ENCODE assay signal across 1 cellular context in the genomic region with DNA sequence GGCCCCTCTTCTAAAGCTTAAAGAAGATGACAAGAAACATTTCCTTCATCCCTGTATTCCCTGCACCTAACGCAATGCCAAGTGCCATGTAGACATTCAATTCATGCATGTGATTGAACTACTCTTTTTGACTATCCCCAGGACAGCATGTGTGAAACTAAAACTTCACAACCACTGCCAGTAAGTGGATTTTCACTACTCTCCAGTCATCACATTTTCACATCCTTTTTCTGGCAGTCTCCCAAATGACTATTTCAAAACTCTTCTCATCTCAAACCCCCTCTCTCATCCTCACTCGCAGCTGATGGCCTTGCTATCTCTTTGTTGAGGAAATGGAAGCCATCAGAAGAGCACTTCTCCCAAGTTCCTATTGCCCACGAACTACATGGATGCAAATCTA.
TF ChIP-seq lines count a peak whose summit lies in the region.

No MANE protein-coding gene starts in this region.

TF ChIP-seq in WTC11, 78 proteins besides CTCF, POLR2A, EP300 and RAD21 (continued from another document):
- TF ChIP-seq, protein P1, sequence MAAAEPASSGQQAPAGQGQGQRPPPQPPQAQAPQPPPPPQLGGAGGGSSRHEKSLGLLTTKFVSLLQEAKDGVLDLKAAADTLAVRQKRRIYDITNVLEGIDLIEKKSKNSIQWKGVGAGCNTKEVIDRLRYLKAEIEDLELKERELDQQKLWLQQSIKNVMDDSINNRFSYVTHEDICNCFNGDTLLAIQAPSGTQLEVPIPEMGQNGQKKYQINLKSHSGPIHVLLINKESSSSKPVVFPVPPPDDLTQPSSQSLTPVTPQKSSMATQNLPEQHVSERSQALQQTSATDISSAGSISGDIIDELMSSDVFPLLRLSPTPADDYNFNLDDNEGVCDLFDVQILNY (CRISPR knock-in tag; IDR thresholded peaks at IDR 0.05): no peak
- no peak for TF ChIP-seq ESRRA (CRISPR knock-in tag; IDR thresholded peaks at IDR 0.05; ENCODE audit: borderline replicate concordance)
